ENCODE assay signal across 1 cellular context in the genomic region with DNA sequence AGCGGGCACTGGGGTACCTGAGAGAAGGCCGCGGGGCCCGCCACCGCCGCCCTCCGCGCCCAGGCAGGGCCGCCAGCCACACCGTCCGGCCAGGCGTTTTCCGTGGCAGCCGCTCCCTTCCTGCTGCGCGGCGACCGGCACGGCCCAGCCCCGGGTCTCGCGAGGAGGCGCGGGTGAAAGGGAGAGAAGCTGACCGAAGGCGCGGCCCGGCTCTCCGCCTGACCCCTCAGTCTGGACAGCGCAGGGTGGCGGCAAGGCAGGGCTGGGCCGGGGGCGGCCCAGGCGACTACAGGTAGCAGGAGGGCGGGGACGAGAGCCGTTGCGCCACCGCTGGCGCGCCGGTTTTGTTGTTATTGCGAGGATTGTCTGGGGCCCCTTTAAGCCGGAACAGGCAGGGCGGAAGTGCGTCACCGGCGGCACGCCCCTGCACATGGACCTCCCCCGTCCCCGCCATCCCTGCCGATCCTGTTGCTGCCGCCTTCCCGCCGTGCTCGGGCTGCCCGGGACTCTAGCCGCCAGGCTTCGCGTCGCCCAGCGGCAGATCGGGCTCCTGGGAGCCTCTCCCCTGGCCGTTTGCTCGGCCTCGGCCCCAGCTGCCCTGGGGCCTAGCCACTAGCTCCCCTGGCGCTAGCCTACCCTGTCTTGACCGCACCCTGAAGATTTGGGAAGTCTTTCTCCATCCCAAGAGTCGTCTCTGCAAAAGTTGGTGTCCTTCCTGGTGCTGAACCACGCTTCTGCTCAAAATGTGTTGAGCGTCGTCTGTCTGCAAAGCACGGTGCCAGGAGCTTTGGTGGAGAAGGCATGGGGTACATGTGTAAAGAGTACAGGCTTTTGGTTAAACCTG.
TF ChIP-seq lines count a peak whose summit lies in the region.

A gene with protein sequence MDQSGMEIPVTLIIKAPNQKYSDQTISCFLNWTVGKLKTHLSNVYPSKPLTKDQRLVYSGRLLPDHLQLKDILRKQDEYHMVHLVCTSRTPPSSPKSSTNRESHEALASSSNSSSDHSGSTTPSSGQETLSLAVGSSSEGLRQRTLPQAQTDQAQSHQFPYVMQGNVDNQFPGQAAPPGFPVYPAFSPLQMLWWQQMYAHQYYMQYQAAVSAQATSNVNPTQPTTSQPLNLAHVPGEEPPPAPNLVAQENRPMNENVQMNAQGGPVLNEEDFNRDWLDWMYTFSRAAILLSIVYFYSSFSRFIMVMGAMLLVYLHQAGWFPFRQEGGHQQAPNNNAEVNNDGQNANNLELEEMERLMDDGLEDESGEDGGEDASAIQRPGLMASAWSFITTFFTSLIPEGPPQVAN (minus strand): TSS at position 352 of the 844 bp plus-strand sequence. CDS start 805 bp downstream, outside the sequence.

TF ChIP-seq in liver, 16 proteins besides CTCF, POLR2A, EP300 and RAD21 (continued from another document):
- peak; percentile 70 for TF ChIP-seq REST (IDR thresholded peaks at IDR 0.05)
